In the genomic region with DNA sequence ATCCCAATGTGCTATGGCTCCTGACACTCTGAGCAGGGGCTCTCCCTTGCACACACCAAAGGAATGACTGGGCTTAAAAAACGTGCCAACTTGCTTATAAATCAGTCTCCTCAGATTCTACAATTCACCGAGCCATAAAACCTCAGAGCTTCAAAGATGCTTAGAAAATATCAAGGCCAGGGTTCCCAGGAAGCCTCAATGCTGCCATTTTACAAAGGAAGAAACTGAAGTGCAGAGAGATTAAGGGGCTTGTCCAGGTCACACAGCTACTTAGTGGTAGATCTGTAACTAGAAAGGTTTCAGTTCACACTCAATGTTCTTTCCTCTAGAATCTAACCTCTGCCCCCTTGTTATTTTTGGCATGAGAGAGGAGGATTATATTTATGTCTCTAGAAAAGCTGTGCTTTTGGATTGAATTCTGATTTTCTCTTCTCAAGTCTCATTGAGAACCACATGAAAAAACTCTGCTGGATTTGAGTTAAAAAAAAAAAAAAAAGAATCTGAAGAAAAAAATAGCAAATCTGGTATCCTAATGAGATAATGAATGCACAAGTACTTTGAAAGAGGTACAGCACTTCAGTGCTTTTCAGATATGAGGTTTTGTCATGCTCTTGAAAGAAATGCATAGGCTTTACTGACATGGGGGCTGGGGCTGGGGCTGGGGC, we compare ENCODE assay signal across 9 cellular contexts.
DNase-seq lines count a peak whose midpoint lies in the region; ATAC-seq lines count a peak whose summit lies in the region.
"Had no signal": no experiment of that assay in that cellular context is flagged by ENCODE, and none has a peak within 500 bp of the region (broad histone marks: within the 10 kb centered on the region; RNA-seq: fewer than 3 reads in every experiment).

No MANE protein-coding gene starts in this region.

- ATAC-seq in HG02642 (IDR thresholded peaks at IDR 0.05; ENCODE audit: poor library complexity, unreplicated experiment) = peak; percentile 37
- ATAC-seq in HG03575 (IDR thresholded peaks at IDR 0.05; ENCODE audit: extremely low read depth, insufficient number of reproducible peaks, low FRiP score, unreplicated experiment) = peak; percentile 34

- DNase-seq in stimulated activated naive CD4-positive, alpha-beta T cell treated with Interleukin-2 at 50 U/mL for 16 hours (lab: John Stamatoyannopoulos, UW) = peak; percentile 6
- no peak for DNase-seq in stimulated activated naive CD4-positive, alpha-beta T cell (lab: John Stamatoyannopoulos, UW)
- DNase-seq in OCI-M1 (lab: John Stamatoyannopoulos, UW) (no peak), NCI-H446 (lab: John Stamatoyannopoulos, UW) (no peak), HuH-7 (ENCODE audit: low spot score) (no peak)
- no peak for DNase-seq in activated effector memory CD4-positive, alpha-beta T cell treated with Interleukin-2 at 50 U/mL for 16 hours
- DNase-seq: NCI-H1930 had no signal
